8 cellular contexts compared by ENCODE assay signal in the genomic region with DNA sequence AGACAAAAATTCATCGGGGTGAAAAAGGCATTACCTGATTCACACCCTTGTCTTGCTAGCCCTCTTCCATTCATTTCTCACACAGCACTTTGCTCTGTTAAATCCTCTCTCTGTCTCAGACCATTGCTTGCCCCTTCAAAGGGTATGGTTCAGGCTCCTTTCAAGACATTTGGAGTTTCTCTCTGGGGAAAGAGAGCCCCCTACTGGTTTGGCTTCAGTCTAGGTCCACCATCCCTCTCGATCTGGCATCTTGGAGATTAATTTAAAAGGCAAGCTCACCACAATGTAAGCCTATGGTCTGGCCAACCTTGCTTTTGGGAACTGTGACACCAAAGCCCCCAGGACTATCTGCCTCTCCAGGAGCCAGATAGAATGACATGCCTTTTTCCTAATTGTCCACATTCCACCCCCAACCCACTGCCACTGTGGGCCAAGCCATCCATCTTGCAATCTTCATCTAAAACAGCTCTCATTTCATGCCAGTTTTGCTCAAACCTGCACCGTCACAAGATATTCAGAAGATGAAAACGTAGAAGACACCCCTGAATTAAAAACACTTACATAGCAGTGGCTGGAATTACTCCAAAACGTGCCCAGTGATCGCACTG.
DNase-seq lines count a peak whose midpoint lies in the region; ATAC-seq and TF ChIP-seq lines count a peak whose summit lies in the region.

No MANE protein-coding gene starts in this region.

- H3K4me1 Mint-ChIP-seq in activated CD8-positive, alpha-beta memory T cell treated with anti-CD3 and anti-CD28 coated beads, Interleukin-2, amount 10 ng/mL, durations not matched to agents 7 days and 5 days, result peaks cover 3% of the 10 kb centered on the region
- H3K4me1 Mint-ChIP-seq in stimulated activated naive B cell treated with anti-CD40 and anti-IgM and Interleukin-4, amounts not matched to agents 10 μg/mL and 1 μg/mL and 100 μg/mL, for 72 hours, result no peaks in the 10 kb centered on the region

- H3K27me3 Mint-ChIP-seq in activated CD8-positive, alpha-beta memory T cell treated with anti-CD3 and anti-CD28 coated beads, Interleukin-2, amount 10 ng/mL, durations not matched to agents 7 days and 5 days, result no peaks in the 10 kb centered on the region
- H3K27me3 Mint-ChIP-seq in stimulated activated naive B cell treated with anti-CD40 and anti-IgM and Interleukin-4, amounts not matched to agents 10 μg/mL and 1 μg/mL and 100 μg/mL, for 72 hours, result peaks cover 3 to 4% of the 10 kb centered on the region in 2 donors

- peak; percentile 80 for TF ChIP-seq CTCF in astrocyte of the spinal cord (IDR thresholded peaks at IDR 0.05; ENCODE audit: low read depth, low read length)

- CTCF ChIA-PET in activated CD8-positive, alpha-beta memory T cell treated with anti-CD3 and anti-CD28 coated beads, Interleukin-2, amount 10 ng/mL, durations not matched to agents 7 days and 5 days (lab: Charles Lee), result interaction anchor here (0.8 to 3.3 kb wide), 7 partner anchors 21 to 537 kb away, joined by 3 to 26 read pairs (median 3); a partner anchor contains a TSS

- H3K36me3 Mint-ChIP-seq in activated CD8-positive, alpha-beta memory T cell treated with anti-CD3 and anti-CD28 coated beads, Interleukin-2, amount 10 ng/mL, durations not matched to agents 7 days and 5 days, result peaks cover 3% of the 10 kb centered on the region
- H3K36me3 Mint-ChIP-seq in stimulated activated naive B cell treated with anti-CD40 and anti-IgM and Interleukin-4, amounts not matched to agents 10 μg/mL and 1 μg/mL and 100 μg/mL, for 72 hours, result peaks cover 16 to 30% of the 10 kb centered on the region in 2 donors

- no CpG with 5 or more reads among the region's 6 CpGs for WGBS in iPS DF 6.9 (ENCODE audit: insufficient coverage, insufficient read length)

- no peaks in the 10 kb centered on the region for H3K27me3 ChIP-seq in iPS DF 6.9 (ENCODE audit: control insufficient read depth, insufficient read depth, low read length)

- no peaks in the 10 kb centered on the region for H3K36me3 ChIP-seq in iPS DF 6.9 (ENCODE audit: control insufficient read depth, insufficient read depth, low read length)

- H3K4me3 ChIP-seq in astrocyte of the spinal cord (ENCODE audit: low read depth, low read length) (no peak overlapping the region), iPS DF 6.9 (ENCODE audit: low read length) (no peak overlapping the region)

- ATAC-seq in activated CD8-positive, alpha-beta memory T cell treated with anti-CD3 and anti-CD28 coated beads, Interleukin-2, amount 10 ng/mL, durations not matched to agents 7 days and 5 days, result peak; percentile 47
- ATAC-seq in GM21529 (IDR thresholded peaks at IDR 0.05; ENCODE audit: unreplicated experiment), result peak; percentile 88
- ATAC-seq in stimulated activated naive B cell treated with anti-CD40 and anti-IgM and Interleukin-4, amounts not matched to agents 10 μg/mL and 1 μg/mL and 100 μg/mL, for 72 hours (replicated peaks), result peak; percentile 79 to 85

- H3K9me3 ChIP-seq in iPS DF 6.9 (ENCODE audit: control insufficient read depth, insufficient read depth, low read length), result no peaks in the 10 kb centered on the region

- no peaks in the 10 kb centered on the region for H3K9me3 Mint-ChIP-seq in activated CD8-positive, alpha-beta memory T cell treated with anti-CD3 and anti-CD28 coated beads, Interleukin-2, amount 10 ng/mL, durations not matched to agents 7 days and 5 days (ENCODE audit: low read depth)
- no peaks in the 10 kb centered on the region for H3K9me3 Mint-ChIP-seq in stimulated activated naive B cell treated with anti-CD40 and anti-IgM and Interleukin-4, amounts not matched to agents 10 μg/mL and 1 μg/mL and 100 μg/mL, for 72 hours

- H3K4me3 Mint-ChIP-seq in activated CD8-positive, alpha-beta memory T cell treated with anti-CD3 and anti-CD28 coated beads, Interleukin-2, amount 10 ng/mL, durations not matched to agents 7 days and 5 days, result no peak overlapping the region
- H3K4me3 Mint-ChIP-seq in stimulated activated naive B cell treated with anti-CD40 and anti-IgM and Interleukin-4, amounts not matched to agents 10 μg/mL and 1 μg/mL and 100 μg/mL, for 72 hours, result no peak overlapping the region

- no peak overlapping the region for H3K27ac Mint-ChIP-seq in activated CD8-positive, alpha-beta memory T cell treated with anti-CD3 and anti-CD28 coated beads, Interleukin-2, amount 10 ng/mL, durations not matched to agents 7 days and 5 days
- peak overlapping the region; percentile 57 for H3K27ac Mint-ChIP-seq in stimulated activated naive B cell treated with anti-CD40 and anti-IgM and Interleukin-4, amounts not matched to agents 10 μg/mL and 1 μg/mL and 100 μg/mL, for 72 hours

- in situ Hi-C loops in astrocyte of the spinal cord (cut with HindIII; ENCODE audit: low sequenced_read_pairs), result no loop called here

- no peaks in the 10 kb centered on the region for H3K4me1 ChIP-seq in iPS DF 6.9 (ENCODE audit: control insufficient read depth, insufficient read depth, low read length)

- DNase-seq in activated CD8-positive, alpha-beta memory T cell treated with anti-CD3 and anti-CD28 coated beads, Interleukin-2, amount 10 ng/mL, durations not matched to agents 7 days and 5 days, result peak; percentile 47
- DNase-seq in activated CD8-positive, alpha-beta memory T cell treated with anti-CD3 and anti-CD28 coated beads, Interleukin-2, amount 50 U/mL, for 4 hours, result no peak
- DNase-seq in HPDE6-E6E7 (ENCODE audit: extremely low spot score), result peak; percentile 36
- DNase-seq in NOMO-1 treated with dmso at 0.1 percent for 144 hours (lab: John Stamatoyannopoulos, UW; ENCODE audit: unreplicated experiment), result peak; percentile 48
- DNase-seq in astrocyte of the spinal cord (ENCODE audit: low read depth, low spot score), result peak; percentile 63
- peak; percentile 58 for DNase-seq in iPS DF 6.9 (ENCODE audit: low read depth, low spot score)
- peak; percentile 14 for DNase-seq in stimulated activated naive B cell treated with anti-CD40 and anti-IgM and Interleukin-4, amounts not matched to agents 10 μg/mL and 1 μg/mL and 100 μg/mL, for 72 hours

- no peak overlapping the region for H3K27ac ChIP-seq in iPS DF 6.9 (ENCODE audit: low read length)
